In the genomic region with DNA sequence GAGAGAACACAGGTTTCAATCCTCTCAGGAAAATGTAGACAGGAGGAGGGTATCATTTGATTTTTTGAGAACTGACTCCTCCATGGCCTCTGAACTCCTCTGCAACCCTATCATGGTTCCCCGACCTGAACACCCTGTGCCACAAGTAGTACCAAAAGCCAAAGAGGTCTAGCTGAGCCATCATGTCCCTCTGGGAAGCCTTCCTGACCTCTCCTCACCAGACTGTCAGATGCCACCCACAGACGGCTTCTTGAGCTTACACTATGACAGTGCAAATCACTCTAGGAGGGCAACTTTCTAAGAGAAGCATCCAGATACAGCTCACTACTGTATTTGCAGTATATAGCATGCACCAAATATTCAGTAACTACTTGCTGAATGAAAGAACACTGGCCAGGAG, we compare ENCODE assay signal across 18 cellular contexts. TPM values are rescaled to one million over a fixed set of nuclear protein-coding genes. Genes with fewer than 3 reads are reported as not detected.
DNase-seq lines count a peak whose midpoint lies in the region; ATAC-seq and TF ChIP-seq lines count a peak whose summit lies in the region.
"Had no signal": no experiment of that assay in that cellular context is flagged by ENCODE, and none has a peak within 500 bp of the region (broad histone marks: within the 10 kb centered on the region; RNA-seq: fewer than 3 reads in every experiment).

No MANE protein-coding gene starts in this region.

- peaks cover 49 to 93% (median 71%) of the 10 kb centered on the region in 4 donors for H3K4me1 Mint-ChIP-seq in CD4-positive, alpha-beta memory T cell
- H3K4me1 Mint-ChIP-seq in activated T-helper 1 cell treated with anti-CD3 and anti-CD28 coated beads, Interleukin-12 subunit alpha, Interleukin-12 subunit beta, Interleukin-2, Interleukin-4 antibody, amounts not matched to agents 30 ng/mL and 10 ng/mL and 1 ng/mL, durations not matched to agents 14 hours and 24 hours and 36 hours (ENCODE audit: low read depth) = peaks cover 70% of the 10 kb centered on the region
- H3K4me1 Mint-ChIP-seq in naive thymus-derived CD8-positive, alpha-beta T cell = peaks cover 37 to 83% (median 77%) of the 10 kb centered on the region in 4 donors

- peaks cover 57% of the 10 kb centered on the region for H3K36me3 ChIP-seq in CD4-positive, alpha-beta memory T cell (ENCODE audit: insufficient read depth, low read length)
- H3K36me3 ChIP-seq in SJCRH30 (peaks cover 79% of the 10 kb centered on the region), esophagus muscularis mucosa (peaks cover 63 to 72% (median 69%) of the 10 kb centered on the region in 4 donors)

- TF ChIP-seq EP300 in esophagus muscularis mucosa (IDR thresholded peaks at IDR 0.05) = no peak

- no peak for ATAC-seq in naive thymus-derived CD8-positive, alpha-beta T cell
- ATAC-seq in HG03196 (IDR thresholded peaks at IDR 0.05; ENCODE audit: unreplicated experiment) (no peak), left cardiac atrium (no peak)
- ATAC-seq: gastroesophageal sphincter had no signal

- H3K4me1 ChIP-seq in CD4-positive, alpha-beta memory T cell (ENCODE audit: insufficient read depth, low read length) = peaks cover 83% of the 10 kb centered on the region
- H3K4me1 ChIP-seq in SJCRH30 (peaks cover 7% of the 10 kb centered on the region; the same call in 1 of the 2 replicates), esophagus muscularis mucosa (peaks cover 43 to 74% (median 63%) of the 10 kb centered on the region in 4 donors)

- no peak overlapping the region for H3K4me3 ChIP-seq in CD4-positive, alpha-beta memory T cell (ENCODE audit: low read length in 2 of 2)
- H3K4me3 ChIP-seq in SJCRH30 = no peak overlapping the region
- no peak overlapping the region for H3K4me3 ChIP-seq in esophagus muscularis mucosa
- H3K4me3 ChIP-seq: gastroesophageal sphincter, MG63 had no signal

- peaks cover 68 to 80% of the 10 kb centered on the region in 2 donors for H3K36me3 Mint-ChIP-seq in CD4-positive, alpha-beta memory T cell
- H3K36me3 Mint-ChIP-seq in activated T-helper 1 cell treated with anti-CD3 and anti-CD28 coated beads, Interleukin-12 subunit alpha, Interleukin-12 subunit beta, Interleukin-2, Interleukin-4 antibody, amounts not matched to agents 30 ng/mL and 10 ng/mL and 1 ng/mL, durations not matched to agents 14 hours and 24 hours and 36 hours (ENCODE audit: low read depth) = peaks cover 65% of the 10 kb centered on the region
- H3K36me3 Mint-ChIP-seq in naive thymus-derived CD8-positive, alpha-beta T cell = peaks cover 9 to 80% (median 38%) of the 10 kb centered on the region in 3 donors

- intact Hi-C loops in CD4-positive, alpha-beta memory T cell (cut with micrococcal nuclease) = no loop called here
- intact Hi-C loops in activated T-helper 1 cell treated with anti-CD3 and anti-CD28 coated beads, Interleukin-12 subunit alpha, Interleukin-12 subunit beta, Interleukin-2, Interleukin-4 antibody, amounts not matched to agents 30 ng/mL and 10 ng/mL and 1 ng/mL, durations not matched to agents 14 hours and 24 hours and 36 hours (cut with micrococcal nuclease) = no loop called here
- intact Hi-C loops in esophagus muscularis mucosa (cut with DNase I) = loop anchor here (5.0 kb wide), 1 partner anchor 199 kb away; the partner anchor contains the start of gene ACTN4
- intact Hi-C loops in left cardiac atrium (cut with DNase I) = loop anchor here (5.0 to 10.0 kb wide), 2 partner anchors 199 to 201 kb away; partner anchors contain the start of gene ACTN4 (in 2 of the 2)

- CTCF ChIA-PET in CD4-positive, alpha-beta memory T cell (lab: Charles Lee; ENCODE audit: partially characterized antibody) = interaction anchor here (0.8 to 1.4 kb wide), 4 partner anchors 23 to 330 kb away, joined by 3 to 4 read pairs (median 3); no protein-coding TSS in a partner anchor

- TF ChIP-seq CTCF in 22Rv1 (IDR thresholded peaks at IDR 0.05) = no peak
- no peak for TF ChIP-seq CTCF in esophagus muscularis mucosa (IDR thresholded peaks at IDR 0.05)

- POLR2A ChIA-PET in CD4-positive, alpha-beta memory T cell (lab: Charles Lee; ENCODE audit: partially characterized antibody) = interaction anchor here (0.7 to 9.5 kb wide), 7 partner anchors 14 to 111 kb away, joined by 3 to 297 read pairs (median 4); partner anchors contain the start of genes ECH1, MRPS12, RINL and SARS2
- POLR2A ChIA-PET in naive thymus-derived CD8-positive, alpha-beta T cell (lab: Charles Lee) = interaction anchor here (0.5 to 9.5 kb wide), 5 partner anchors 11 to 63 kb away, joined by 3 to 302 read pairs (median 3); partner anchors contain the start of gene ECH1

- peak overlapping the region in 6 of 7 donors; percentile 57 to 99 (median 87) for H3K27ac Mint-ChIP-seq in CD4-positive, alpha-beta memory T cell
- H3K27ac Mint-ChIP-seq in activated T-helper 1 cell treated with anti-CD3 and anti-CD28 coated beads, Interleukin-12 subunit alpha, Interleukin-12 subunit beta, Interleukin-2, Interleukin-4 antibody, amounts not matched to agents 30 ng/mL and 10 ng/mL and 1 ng/mL, durations not matched to agents 14 hours and 24 hours and 36 hours = peak overlapping the region; percentile 70
- peak overlapping the region in 9 of 10 donors; percentile 53 to 98 (median 73) for H3K27ac Mint-ChIP-seq in naive thymus-derived CD8-positive, alpha-beta T cell

- no peak for TF ChIP-seq POLR2A in esophagus muscularis mucosa (IDR thresholded peaks at IDR 0.05; ENCODE audit: low read depth)

- H3K9me3 ChIP-seq in CD4-positive, alpha-beta memory T cell (ENCODE audit: control insufficient read depth in 1 of 2, low read length in 2 of 2) = no peaks in the 10 kb centered on the region
- no peaks in the 10 kb centered on the region for H3K9me3 ChIP-seq in SJCRH30 (replicated peaks)
- no peaks in the 10 kb centered on the region for H3K9me3 ChIP-seq in esophagus muscularis mucosa
- H3K9me3 ChIP-seq: BE2C, gastroesophageal sphincter, MG63 had no signal

- DNase-seq in CD4-positive, alpha-beta memory T cell = no peak
- DNase-seq in activated T-helper 1 cell treated with anti-CD3 and anti-CD28 coated beads, Interleukin-12 subunit alpha, Interleukin-12 subunit beta, Interleukin-2, Interleukin-4 antibody, amounts not matched to agents 30 ng/mL and 10 ng/mL and 1 ng/mL, durations not matched to agents 14 hours and 24 hours and 36 hours (ENCODE audit: low spot score) = no peak
- no peak for DNase-seq in naive thymus-derived CD8-positive, alpha-beta T cell
- DNase-seq in SJCRH30 = no peak
- DNase-seq in esophagus muscularis mucosa (ENCODE audit: extremely low spot score) = no peak
- DNase-seq in left cardiac atrium = no peak
- DNase-seq: activated naive CD4-positive, alpha-beta T cell treated with Interleukin-2 at 50 U/mL for 16 hours; BE2C; caudate nucleus; MG63; NCI-H2081; occipital lobe; small intestine; T-helper 9 cell had no signal

- peak overlapping the region in 4 of 8 donors; percentile 25 to 71 (median 65) for H3K4me3 Mint-ChIP-seq in CD4-positive, alpha-beta memory T cell
- peak overlapping the region; percentile 45 for H3K4me3 Mint-ChIP-seq in activated T-helper 1 cell treated with anti-CD3 and anti-CD28 coated beads, Interleukin-12 subunit alpha, Interleukin-12 subunit beta, Interleukin-2, Interleukin-4 antibody, amounts not matched to agents 30 ng/mL and 10 ng/mL and 1 ng/mL, durations not matched to agents 14 hours and 24 hours and 36 hours
- peak overlapping the region in 8 of 10 donors; percentile 21 to 71 (median 54) for H3K4me3 Mint-ChIP-seq in naive thymus-derived CD8-positive, alpha-beta T cell

- H3K27me3 ChIP-seq in CD4-positive, alpha-beta memory T cell (ENCODE audit: insufficient read depth, low read length) = no peaks in the 10 kb centered on the region
- H3K27me3 ChIP-seq in SJCRH30 (no peaks in the 10 kb centered on the region), esophagus muscularis mucosa (no peaks in the 10 kb centered on the region)
- H3K27me3 ChIP-seq: BE2C, gastroesophageal sphincter, MG63 had no signal

- WGBS in esophagus muscularis mucosa = 65% methylated on average over 2 of the region's 2 CpGs

- peaks cover 0 to 10% (median 0%) of the 10 kb centered on the region in 8 donors for H3K9me3 Mint-ChIP-seq in CD4-positive, alpha-beta memory T cell
- H3K9me3 Mint-ChIP-seq in activated T-helper 1 cell treated with anti-CD3 and anti-CD28 coated beads, Interleukin-12 subunit alpha, Interleukin-12 subunit beta, Interleukin-2, Interleukin-4 antibody, amounts not matched to agents 30 ng/mL and 10 ng/mL and 1 ng/mL, durations not matched to agents 14 hours and 24 hours and 36 hours = no peaks in the 10 kb centered on the region
- peaks cover 0 to 4% (median 0%) of the 10 kb centered on the region in 9 donors for H3K9me3 Mint-ChIP-seq in naive thymus-derived CD8-positive, alpha-beta T cell
- H3K9me3 Mint-ChIP-seq: memory B cell had no signal

- H3K27me3 Mint-ChIP-seq in CD4-positive, alpha-beta memory T cell = peaks cover 0 to 2% of the 10 kb centered on the region in 2 donors
- H3K27me3 Mint-ChIP-seq in activated T-helper 1 cell treated with anti-CD3 and anti-CD28 coated beads, Interleukin-12 subunit alpha, Interleukin-12 subunit beta, Interleukin-2, Interleukin-4 antibody, amounts not matched to agents 30 ng/mL and 10 ng/mL and 1 ng/mL, durations not matched to agents 14 hours and 24 hours and 36 hours (ENCODE audit: insufficient read depth) = peaks cover 2% of the 10 kb centered on the region
- peaks cover 0 to 6% (median 0%) of the 10 kb centered on the region in 5 donors for H3K27me3 Mint-ChIP-seq in naive thymus-derived CD8-positive, alpha-beta T cell
- H3K27me3 Mint-ChIP-seq: memory B cell had no signal

- H3K27ac ChIP-seq in 22Rv1 (peak overlapping the region; percentile 100), SJCRH30 (no peak overlapping the region), esophagus muscularis mucosa (replicated peaks in 1 of 4) (no peak overlapping the region)
- H3K27ac ChIP-seq in CD4-positive, alpha-beta memory T cell (ENCODE audit: low read depth, low read length) = peak overlapping the region; percentile 7

RNA-seq across cellular contexts. Expression of gene HNRNPL, which starts 3.7 kb away (rescaled TPM):
- total RNA-seq in CD4-positive, alpha-beta memory T cell = 100 to 1,000 TPM; 329 to 351 TPM
- polyA plus RNA-seq in CD4-positive, alpha-beta memory T cell = 10 to 100 TPM; 15.2 to 76.0 TPM
- total RNA-seq in activated T-helper 1 cell treated with anti-CD3 and anti-CD28 coated beads, Interleukin-12 subunit alpha, Interleukin-12 subunit beta, Interleukin-2, Interleukin-4 antibody, amounts not matched to agents 30 ng/mL and 10 ng/mL and 1 ng/mL, durations not matched to agents 14 hours and 24 hours and 36 hours = 632 and 659 TPM in 2 replicates
- 100 to 1,000 TPM; 390 to 406 TPM for total RNA-seq in naive thymus-derived CD8-positive, alpha-beta T cell
- polyA plus RNA-seq in naive thymus-derived CD8-positive, alpha-beta T cell = 10 to 100 TPM; 70.6 to 77.6 (median 71.4) TPM
- 454 and 471 TPM in 2 replicates for total RNA-seq in SJCRH30 (2014; rRNA removed; shearing (Covaris generic))
- total RNA-seq in esophagus muscularis mucosa = 100 to 1,000 TPM; 126 to 202 (median 180) TPM
- 100 to 1,000 TPM; 179 to 185 TPM for total RNA-seq in left cardiac atrium

RNA-seq across cellular contexts. Expression of gene ECH1, which starts 14.5 kb away (rescaled TPM):
- 100 to 1,000 TPM; 135 to 143 TPM for total RNA-seq in CD4-positive, alpha-beta memory T cell
- 100 to 1,000 TPM; 245 to 294 TPM for polyA plus RNA-seq in CD4-positive, alpha-beta memory T cell
- total RNA-seq in activated T-helper 1 cell treated with anti-CD3 and anti-CD28 coated beads, Interleukin-12 subunit alpha, Interleukin-12 subunit beta, Interleukin-2, Interleukin-4 antibody, amounts not matched to agents 30 ng/mL and 10 ng/mL and 1 ng/mL, durations not matched to agents 14 hours and 24 hours and 36 hours = 125 and 132 TPM in 2 replicates
- total RNA-seq in naive thymus-derived CD8-positive, alpha-beta T cell = 100 to 1,000 TPM; 118 to 138 TPM
- polyA plus RNA-seq in naive thymus-derived CD8-positive, alpha-beta T cell = 100 to 1,000 TPM; 218 to 291 (median 238) TPM
- 55.8 and 64.6 TPM in 2 replicates for total RNA-seq in SJCRH30 (2014; rRNA removed; shearing (Covaris generic))
- 100 to 1,000 TPM; 117 to 188 (median 155) TPM for total RNA-seq in esophagus muscularis mucosa
- 100 to 1,000 TPM; 449 to 630 TPM for total RNA-seq in left cardiac atrium

RNA-seq across cellular contexts. Expression of gene RINL, which starts 32.0 kb away (rescaled TPM):
- 10 to 100 TPM; 64.4 to 65.9 TPM for total RNA-seq in CD4-positive, alpha-beta memory T cell
- 10 to 100 TPM; 20.9 to 53.3 TPM for polyA plus RNA-seq in CD4-positive, alpha-beta memory T cell
- total RNA-seq in activated T-helper 1 cell treated with anti-CD3 and anti-CD28 coated beads, Interleukin-12 subunit alpha, Interleukin-12 subunit beta, Interleukin-2, Interleukin-4 antibody, amounts not matched to agents 30 ng/mL and 10 ng/mL and 1 ng/mL, durations not matched to agents 14 hours and 24 hours and 36 hours = 70.7 and 73.1 TPM in 2 replicates
- total RNA-seq in naive thymus-derived CD8-positive, alpha-beta T cell = 10 to 100 TPM; 52.9 to 55.0 TPM
- 10 to 100 TPM; 29.9 to 64.7 (median 40.5) TPM for polyA plus RNA-seq in naive thymus-derived CD8-positive, alpha-beta T cell
- total RNA-seq in SJCRH30 (2014; rRNA removed; shearing (Covaris generic)) = 0.35 and 0.79 TPM in 2 replicates
- total RNA-seq in esophagus muscularis mucosa = 10 to 100 TPM in 1 of 4 donors, 1 to 10 TPM in 3; 4.6 to 10.4 (median 6.6) TPM
- total RNA-seq in left cardiac atrium = 1 to 10 TPM; 4.4 to 7.6 TPM

RNA-seq across cellular contexts. Expression of gene LGALS4, which starts 33.4 kb away (rescaled TPM):
- 1 to 10 TPM; 4.7 to 6.1 TPM for total RNA-seq in CD4-positive, alpha-beta memory T cell
- polyA plus RNA-seq in CD4-positive, alpha-beta memory T cell = not detected
- 1.1 and 1.3 TPM in 2 replicates for total RNA-seq in activated T-helper 1 cell treated with anti-CD3 and anti-CD28 coated beads, Interleukin-12 subunit alpha, Interleukin-12 subunit beta, Interleukin-2, Interleukin-4 antibody, amounts not matched to agents 30 ng/mL and 10 ng/mL and 1 ng/mL, durations not matched to agents 14 hours and 24 hours and 36 hours
- 10 to 100 TPM in 1 of 2 experiments, 1 to 10 TPM in 1; 9.6 to 10.7 TPM for total RNA-seq in naive thymus-derived CD8-positive, alpha-beta T cell
- polyA plus RNA-seq in naive thymus-derived CD8-positive, alpha-beta T cell = under 1 TPM in 1 of 3 donors, not detected in 2; 0.27 TPM
- total RNA-seq in SJCRH30 (2014; rRNA removed; shearing (Covaris generic)) = 0.06 and 0.66 TPM in 2 replicates
- total RNA-seq in esophagus muscularis mucosa (1 to 10 TPM in 1 of 4 donors, under 1 TPM in 2, not detected in 1; 0.42 to 2.9 (median 0.50) TPM), left cardiac atrium (1 to 10 TPM in 1 of 2 donors, under 1 TPM in 1; 0.85 to 1.4 TPM)

RNA-seq across cellular contexts. Expression of gene SIRT2, which starts 53.3 kb away (rescaled TPM):
- 10 to 100 TPM; 47.0 to 50.0 TPM for total RNA-seq in CD4-positive, alpha-beta memory T cell
- 10 to 100 TPM; 39.0 to 51.7 TPM for polyA plus RNA-seq in CD4-positive, alpha-beta memory T cell
- 28.3 and 28.7 TPM in 2 replicates for total RNA-seq in activated T-helper 1 cell treated with anti-CD3 and anti-CD28 coated beads, Interleukin-12 subunit alpha, Interleukin-12 subunit beta, Interleukin-2, Interleukin-4 antibody, amounts not matched to agents 30 ng/mL and 10 ng/mL and 1 ng/mL, durations not matched to agents 14 hours and 24 hours and 36 hours
- total RNA-seq in naive thymus-derived CD8-positive, alpha-beta T cell = 10 to 100 TPM; 46.0 to 50.7 TPM
- polyA plus RNA-seq in naive thymus-derived CD8-positive, alpha-beta T cell = 10 to 100 TPM; 28.2 to 48.0 (median 33.5) TPM
- total RNA-seq in SJCRH30 (2014; rRNA removed; shearing (Covaris generic)) = 42.1 and 44.6 TPM in 2 replicates
- 100 to 1,000 TPM in 1 of 4 donors, 10 to 100 TPM in 3; 72.7 to 114 (median 95.0) TPM for total RNA-seq in esophagus muscularis mucosa
- total RNA-seq in left cardiac atrium = 10 to 100 TPM; 63.3 to 92.1 TPM

Comparison
In these comparisons a context has a peak if more than half of its experiments do, and no peak if none do; other contexts are left out.
1. H3K27ac ChIP-seq: peak in 22Rv1 (single experiment) and CD4-positive, alpha-beta memory T cell (single experiment); none in SJCRH30 (single experiment) and esophagus muscularis mucosa (0 of 4).
2. intact Hi-C loops: an anchor here in esophagus muscularis mucosa (5.0 kb wide) and left cardiac atrium (5.0 to 10.0 kb wide); none called in CD4-positive, alpha-beta memory T cell and activated T-helper 1 cell treated with anti-CD3 and anti-CD28 coated beads, Interleukin-12 subunit alpha, Interleukin-12 subunit beta, Interleukin-2, Interleukin-4 antibody, amounts not matched to agents 30 ng/mL and 10 ng/mL and 1 ng/mL, durations not matched to agents 14 hours and 24 hours and 36 hours.
3. Peak in every context shown above with its lines, with median percentiles within 50 percentile points of each other: H3K27ac Mint-ChIP-seq.